Comparison of ENCODE assay signal across 9 cellular contexts in genomic region chr1:14925336-14926136, GRCh38.
DNase-seq lines count a peak whose midpoint lies in the region; ATAC-seq and TF ChIP-seq lines count a peak whose summit lies in the region.
"Had no signal": no experiment of that assay in that cellular context is flagged by ENCODE, and none has a peak within 500 bp of the region (broad histone marks: within the 10 kb centered on the region; RNA-seq: fewer than 3 reads in every experiment).

No MANE protein-coding gene starts in this region.

- POLR2A ChIA-PET in BJ (lab: Charles Lee) (no interaction called here), SK-N-SH (lab: Yijun Ruan, JAX) (no interaction called here)

- DNase-seq in BJ (ENCODE audit: low read depth): no peak
- no peak for DNase-seq in SK-N-SH
- DNase-seq in fibroblast of peridontal ligament (ENCODE audit: extremely low read depth): peak; percentile 19
- DNase-seq in CD14-positive monocyte (ENCODE audit: low spot score): no peak
- no peak for DNase-seq in AML-193 (lab: John Stamatoyannopoulos, UW)
- DNase-seq in NCI-H774 (lab: John Stamatoyannopoulos, UW): no peak
- DNase-seq: Kasumi-1 had no signal

- H4K20me1 ChIP-seq in SK-N-SH (ENCODE audit: insufficient read depth): no peaks in the 10 kb centered on the region; the same call in 1 of the 2 replicates

- H3K4me1 Mint-ChIP-seq in CD14-positive monocyte: peaks cover 9% of the 10 kb centered on the region

- intact Hi-C loops in CD14-positive monocyte (cut with micrococcal nuclease): no loop called here

- peak overlapping the region; percentile 75 for H3K4me3 ChIP-seq in BJ (ENCODE audit: low read depth, low read length)
- H3K4me3 ChIP-seq in SK-N-SH (ENCODE audit: low read depth in 2 of 2, low read length in 1 of 2): peak overlapping the region; percentile 71 to 88
- peak overlapping the region; percentile 54 to 74 for H3K4me3 ChIP-seq in neutrophil (ENCODE audit: low read depth in 1 of 2, low read length in 1 of 2)

- H3K36me3 ChIP-seq in BJ (ENCODE audit: control insufficient read depth, insufficient read depth, low read length): no peaks in the 10 kb centered on the region
- H3K36me3 ChIP-seq in SK-N-SH (replicated peaks in 1 of 2; ENCODE audit: control insufficient read depth in 1 of 2, insufficient read depth in 2 of 2, low read length in 1 of 2): no peaks in the 10 kb centered on the region
- H3K36me3 ChIP-seq in neutrophil: no peaks in the 10 kb centered on the region

- peak overlapping the region; percentile 99 for H3K4me2 ChIP-seq in SK-N-SH

- WGBS in SK-N-SH (ENCODE audit: low lambda C conversion rate): 47% methylated on average over 12 of the region's 12 CpGs

- H3K27me3 Mint-ChIP-seq in CD14-positive monocyte (ENCODE audit: low read depth in 3 of 3): peaks cover 45 to 65% (median 51%) of the 10 kb centered on the region in 3 donors

- peak overlapping the region; percentile 81 for H2AFZ ChIP-seq in SK-N-SH (ENCODE audit: low read depth)

- no peaks in the 10 kb centered on the region for H3K9me2 ChIP-seq in SK-N-SH

- H3K4me1 ChIP-seq in SK-N-SH (ENCODE audit: control insufficient read depth in 1 of 2, insufficient read depth in 2 of 2, low read depth in 1 of 2, low read length in 1 of 2) (peaks cover 0 to 11% of the 10 kb centered on the region in 2 experiments; a peak in 2 of 4 replicates), neutrophil (ENCODE audit: control insufficient read depth in 1 of 2, insufficient read depth in 1 of 2, low read depth in 1 of 2, low read length in 1 of 2) (peaks cover 6 to 40% of the 10 kb centered on the region in 2 experiments)

- H3K27me3 ChIP-seq in BJ (ENCODE audit: control insufficient read depth, insufficient read depth, low read length): no peaks in the 10 kb centered on the region
- H3K27me3 ChIP-seq in SK-N-SH (ENCODE audit: insufficient read depth): no peaks in the 10 kb centered on the region
- peaks cover 90% of the 10 kb centered on the region for H3K27me3 ChIP-seq in neutrophil

- CTCF ChIA-PET in BJ (lab: Yijun Ruan, JAX): interaction anchor here (0.6 to 2.6 kb wide), 4 partner anchors 41 to 103 kb away, joined by 3 to 16 read pairs (median 6); no protein-coding TSS in a partner anchor
- CTCF ChIA-PET in SK-N-SH (lab: Yijun Ruan, JAX): interaction anchor here (1.0 to 7.1 kb wide), 5 partner anchors 11 to 103 kb away, joined by 3 to 44 read pairs (median 4); no protein-coding TSS in a partner anchor

- peak overlapping the region in 1 of 2 experiments; percentile 50; a peak in 2 of 4 replicates for H3K27ac ChIP-seq in SK-N-SH (ENCODE audit: low read depth in 2 of 2, low read length in 1 of 2)
- H3K27ac ChIP-seq in neutrophil: no peak overlapping the region

- no peak for TF ChIP-seq EP300 in SK-N-SH (IDR thresholded peaks at IDR 0.05; ENCODE audit: borderline replicate concordance in 1 of 2, low read depth in 1 of 2, low read length in 1 of 2)

- peaks cover 50% of the 10 kb centered on the region for H3K79me2 ChIP-seq in SK-N-SH (ENCODE audit: insufficient read depth)

- H3F3A ChIP-seq in SK-N-SH (replicated peaks; ENCODE audit: insufficient read depth): no peaks in the 10 kb centered on the region

- peak overlapping the region in 1 of 2 donors; percentile 72 for H3K4me3 Mint-ChIP-seq in CD14-positive monocyte

- H3K27ac Mint-ChIP-seq in CD14-positive monocyte: no peak overlapping the region

- peaks cover 0 to 11% (median 3%) of the 10 kb centered on the region in 7 donors for H3K9me3 Mint-ChIP-seq in CD14-positive monocyte

- H3K9me3 ChIP-seq in SK-N-SH: no peaks in the 10 kb centered on the region
- H3K9me3 ChIP-seq in neutrophil: no peaks in the 10 kb centered on the region

- no peak for ATAC-seq in esophagus mucosa

- peak overlapping the region; percentile 71 for H3K9ac ChIP-seq in SK-N-SH

- H3K36me3 Mint-ChIP-seq in CD14-positive monocyte: peaks cover 0 to 3% of the 10 kb centered on the region in 2 donors

- TF ChIP-seq RAD21 in SK-N-SH (IDR thresholded peaks at IDR 0.05; ENCODE audit: low read length): no peak; the same call in 1 of the 2 replicates

- TF ChIP-seq CTCF in BJ (IDR thresholded peaks at IDR 0.05; ENCODE audit: insufficient read depth, low read depth, low read length) (no peak), SK-N-SH (IDR thresholded peaks at IDR 0.05) (0 out of 2 replicates have a peak, but pooled peaks have one; percentile 17), neutrophil (IDR thresholded peaks at IDR 0.05) (no peak), CD14-positive monocyte (IDR thresholded peaks at IDR 0.05) (no peak)

TF ChIP-seq in SK-N-SH, 30 proteins besides CTCF, POLR2A, EP300 and RAD21:
- no peak for TF ChIP-seq POLR2AphosphoS5 (IDR thresholded peaks at IDR 0.05; ENCODE audit: low read depth, low read length)
